8 cellular contexts compared by ENCODE assay signal in genomic region chr7:20783716-20784310, GRCh38. TPM values are rescaled to one million over a fixed set of nuclear protein-coding genes. Genes with fewer than 3 reads are reported as not detected.
DNase-seq lines count a peak whose midpoint lies in the region; ATAC-seq and TF ChIP-seq lines count a peak whose summit lies in the region.

No MANE protein-coding gene starts in this region.

- H3K4me3 Mint-ChIP-seq in CD4-positive, CD25-positive, alpha-beta regulatory T cell = peak overlapping the region in 3 of 4 donors; percentile 43 to 82 (median 75)

- CTCF ChIA-PET in mammary epithelial cell (lab: Charles Lee; ENCODE audit: low non-redundant PET) = no interaction called here

- no peaks in the 10 kb centered on the region for H3K36me3 Mint-ChIP-seq in CD4-positive, CD25-positive, alpha-beta regulatory T cell

- peaks cover 47% of the 10 kb centered on the region for H3K27me3 ChIP-seq in CD4-positive, CD25-positive, alpha-beta regulatory T cell (ENCODE audit: control insufficient read depth, insufficient read depth, low read length)
- H3K27me3 ChIP-seq in mammary epithelial cell (ENCODE audit: insufficient read depth, low read length) (peaks cover 6% of the 10 kb centered on the region), SJCRH30 (no peaks in the 10 kb centered on the region)

- peaks cover under 1 to 8% of the 10 kb centered on the region in 2 experiments for H3K9me3 ChIP-seq in CD4-positive, CD25-positive, alpha-beta regulatory T cell (ENCODE audit: control insufficient read depth in 2 of 2, low read length in 2 of 2)
- H3K9me3 ChIP-seq in mammary epithelial cell (replicated peaks; ENCODE audit: insufficient read depth, low read length) (no peaks in the 10 kb centered on the region), mesodermal cell (ENCODE audit: control insufficient read depth, low read length) (no peaks in the 10 kb centered on the region), SJCRH30 (replicated peaks) (no peaks in the 10 kb centered on the region)

- H2AFZ ChIP-seq in mammary epithelial cell (ENCODE audit: low read depth, low read length) = peak overlapping the region; percentile 75

- no TSS peak for BruUV-seq in mammary epithelial cell (replicated peaks; lab: Mats Ljungman, UMichigan)

- no peak overlapping the region for H3K9ac ChIP-seq in mammary epithelial cell (ENCODE audit: insufficient read depth, low read length)

- in situ Hi-C loops in mammary epithelial cell (cut with MboI; ENCODE audit: low sequenced_read_pairs in 2 of 2) = loop anchor here in 1 of 2 donors (25.0 kb wide), 2 partner anchors 203 to 728 kb away; no protein-coding TSS in a partner anchor

- dilution Hi-C loops in mammary epithelial cell (cut with HindIII; ENCODE audit: low sequenced_read_pairs) = loop anchor here (25.0 kb wide), 1 partner anchor 728 kb away; no protein-coding TSS in a partner anchor

- no peak overlapping the region for H3K27ac ChIP-seq in CD4-positive, CD25-positive, alpha-beta regulatory T cell (ENCODE audit: insufficient read depth, low read length, poor library complexity, severe bottlenecking)
- no peak overlapping the region for H3K27ac ChIP-seq in mammary epithelial cell (ENCODE audit: insufficient read depth, low read depth, low read length)
- H3K27ac ChIP-seq in mesodermal cell (ENCODE audit: low read depth, low read length, severe bottlenecking) = no peak overlapping the region
- no peak overlapping the region for H3K27ac ChIP-seq in SJCRH30

- H3K4me3 ChIP-seq in CD4-positive, CD25-positive, alpha-beta regulatory T cell (ENCODE audit: low read depth, low read length) = no peak overlapping the region
- H3K4me3 ChIP-seq in mammary epithelial cell (replicated peaks in 1 of 3; ENCODE audit: insufficient read depth in 1 of 3, low read depth in 2 of 3, low read length in 3 of 3) (peak overlapping the region in 1 of 3 experiments; percentile 14), mesodermal cell (ENCODE audit: extremely low read depth, insufficient read depth, low read length, poor library complexity, severe bottlenecking) (peak overlapping the region; percentile 54), SJCRH30 (no peak overlapping the region)

- peak in 1 of 2 donors; percentile 20 for TF ChIP-seq CTCF in mammary epithelial cell (conservative IDR thresholded peaks at IDR 0.05 in 1 of 2, IDR thresholded peaks at IDR 0.05 in 1 of 2; ENCODE audit: extremely low read depth in 1 of 2, insufficient read depth in 1 of 2, low read depth in 1 of 2, low read length in 2 of 2)

- ATAC-seq in CD4-positive, CD25-positive, alpha-beta regulatory T cell (ENCODE audit: low read depth in 2 of 2) = no peak
- ATAC-seq in HG02610 (IDR thresholded peaks at IDR 0.05; ENCODE audit: unreplicated experiment) = peak; percentile 35
- no peak for ATAC-seq in HG02973 (IDR thresholded peaks at IDR 0.05; ENCODE audit: unreplicated experiment)

- peak overlapping the region; percentile 93 for H3K4me2 ChIP-seq in mammary epithelial cell (ENCODE audit: insufficient read depth, low read depth, low read length)

- 19% methylated on average over 20 of the region's 38 CpGs for WGBS in mammary epithelial cell (ENCODE audit: low coverage, missing lambda C conversion rate)
- 2 to 3% methylated on average over 10 to 24 of the region's 38 CpGs for WGBS in mesodermal cell (ENCODE audit: insufficient coverage in 2 of 2), 2 experiments

- H3K4me1 Mint-ChIP-seq in CD4-positive, CD25-positive, alpha-beta regulatory T cell = peaks cover 9 to 24% (median 13%) of the 10 kb centered on the region in 4 donors

- H3K9me3 Mint-ChIP-seq in CD4-positive, CD25-positive, alpha-beta regulatory T cell = peaks cover 0 to 26% (median 2%) of the 10 kb centered on the region in 7 donors

- H3K79me2 ChIP-seq in mammary epithelial cell (ENCODE audit: insufficient read depth, low read length) = no peaks in the 10 kb centered on the region

- no peak for DNase-seq in CD4-positive, CD25-positive, alpha-beta regulatory T cell
- DNase-seq in mammary epithelial cell = no peak
- no peak for DNase-seq in medulla oblongata (ENCODE audit: extremely low spot score)
- DNase-seq in SHP77 treated with DMSO at 0.1 percent for 48 hours (lab: John Stamatoyannopoulos, UW) = no peak
- DNase-seq in SJCRH30 = no peak

- peak overlapping the region in 1 of 3 donors; percentile 63 for H3K27ac Mint-ChIP-seq in CD4-positive, CD25-positive, alpha-beta regulatory T cell

- peaks cover 83% of the 10 kb centered on the region for H3K27me3 Mint-ChIP-seq in CD4-positive, CD25-positive, alpha-beta regulatory T cell

- H3K36me3 ChIP-seq in CD4-positive, CD25-positive, alpha-beta regulatory T cell (ENCODE audit: control insufficient read depth, insufficient read depth, low read length) = no peaks in the 10 kb centered on the region
- no peaks in the 10 kb centered on the region for H3K36me3 ChIP-seq in mammary epithelial cell (ENCODE audit: insufficient read depth, low read length)
- no peaks in the 10 kb centered on the region for H3K36me3 ChIP-seq in mesodermal cell (ENCODE audit: control insufficient read depth, insufficient read depth, low read length)
- H3K36me3 ChIP-seq in SJCRH30 = no peaks in the 10 kb centered on the region

- no peaks in the 10 kb centered on the region for H4K20me1 ChIP-seq in mammary epithelial cell (ENCODE audit: insufficient read depth, low read length)

- intact Hi-C loops in mammary epithelial cell (cut with micrococcal nuclease) = loop anchor here (5.0 to 10.0 kb wide), 2 partner anchors 111 to 1218 kb away; no protein-coding TSS in a partner anchor

- peaks cover 30% of the 10 kb centered on the region for H3K4me1 ChIP-seq in CD4-positive, CD25-positive, alpha-beta regulatory T cell (ENCODE audit: control insufficient read depth, insufficient read depth, low read length, poor library complexity, severe bottlenecking)
- H3K4me1 ChIP-seq in mammary epithelial cell (ENCODE audit: insufficient read depth, low read length) = peaks cover 16% of the 10 kb centered on the region
- peaks cover 10% of the 10 kb centered on the region for H3K4me1 ChIP-seq in mesodermal cell (ENCODE audit: control insufficient read depth, insufficient read depth, low read length, poor library complexity, severe bottlenecking)
- H3K4me1 ChIP-seq in SJCRH30 = no peaks in the 10 kb centered on the region; the same call in 1 of the 2 replicates

RNA-seq across cellular contexts. Expression of gene SP8, which starts 2.9 kb away (rescaled TPM):
- total RNA-seq in CD4-positive, CD25-positive, alpha-beta regulatory T cell = not detected
- not detected for polyA plus RNA-seq in CD4-positive, CD25-positive, alpha-beta regulatory T cell
- total RNA-seq in mammary epithelial cell = under 1 TPM in 1 of 2 donors, not detected in 1; 0.21 TPM
- 0.10 TPM for polyA plus RNA-seq in mammary epithelial cell
- polyA minus RNA-seq in mammary epithelial cell = not detected
- 0.77 TPM for polyA plus RNA-seq in mesodermal cell (2013, experiment 1 of 2)
- polyA plus RNA-seq in mesodermal cell (2013, experiment 2 of 2) = 0.15 TPM
- total RNA-seq in SJCRH30 (2014; rRNA removed; shearing (Covaris generic)) = 2.5 and 2.8 TPM in 2 replicates
